Comparison of ENCODE assay signal across 18 cellular contexts in the genomic region with DNA sequence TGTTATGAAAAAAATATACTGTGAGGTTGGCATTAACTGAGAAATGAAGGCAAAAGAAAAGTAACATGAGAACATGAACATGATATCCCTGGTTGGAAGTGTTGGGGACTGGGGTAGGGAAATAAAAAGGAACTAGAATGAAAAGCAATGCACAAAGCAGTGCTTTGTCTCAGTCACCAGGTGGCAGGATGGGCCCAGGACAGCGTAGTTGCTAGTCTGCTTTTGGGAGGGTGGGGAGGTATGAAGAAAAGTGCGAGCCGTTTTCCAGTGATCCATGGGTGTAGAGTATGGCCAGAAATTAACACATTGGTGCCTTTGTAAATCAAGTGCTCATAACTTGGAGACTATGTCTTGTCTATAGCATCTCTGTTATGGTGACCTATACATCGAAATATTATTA.
DNase-seq lines count a peak whose midpoint lies in the region; ATAC-seq and TF ChIP-seq lines count a peak whose summit lies in the region.
"Had no signal": no experiment of that assay in that cellular context is flagged by ENCODE, and none has a peak within 500 bp of the region (broad histone marks: within the 10 kb centered on the region; RNA-seq: fewer than 3 reads in every experiment).

No MANE protein-coding gene starts in this region.

- 91% methylated on average over 4 of the region's 4 CpGs for WGBS in hepatocyte (ENCODE audit: low lambda C conversion rate, missing lambda C conversion rate)
- WGBS in heart left ventricle, 4 donors: 77 to 89% (median 81%) methylated on average over 4 of the region's 4 CpGs

- H2AFZ ChIP-seq in hepatocyte: no peak overlapping the region

- no peak overlapping the region for H3K4me3 Mint-ChIP-seq in WTC11
- H3K4me3 Mint-ChIP-seq in activated T-helper 1 cell treated with anti-CD3 and anti-CD28 coated beads, Interleukin-12 subunit alpha, Interleukin-12 subunit beta, Interleukin-2, Interleukin-4 antibody, amounts not matched to agents 30 ng/mL and 10 ng/mL and 1 ng/mL, durations not matched to agents 14 hours and 24 hours and 36 hours: no peak overlapping the region
- H3K4me3 Mint-ChIP-seq: naive B cell; T-helper 1 cell treated with Interleukin-12 subunit alpha and Interleukin-12 subunit beta and Interleukin-4 antibody, amounts not matched to agents 30 μg/mL and 1 μg/mL, for 36 hours had no signal

- no peak overlapping the region for H3K27ac ChIP-seq in hepatocyte
- H3K27ac ChIP-seq in heart left ventricle: no peak overlapping the region
- H3K27ac ChIP-seq: body of pancreas, dorsolateral prefrontal cortex, tibial artery had no signal

- DNase-seq in AG09319 (ENCODE audit: extremely low read depth, low read depth) (no peak), H7 (peak; percentile 28), WTC11 (ENCODE audit: low spot score) (peak; percentile 63), hepatocyte (ENCODE audit: low spot score) (no peak), RPMI8226 (no peak), heart left ventricle (no peak)
- no peak for DNase-seq in activated T-helper 1 cell treated with anti-CD3 and anti-CD28 coated beads, Interleukin-12 subunit alpha, Interleukin-12 subunit beta, Interleukin-2, Interleukin-4 antibody, amounts not matched to agents 30 ng/mL and 10 ng/mL and 1 ng/mL, durations not matched to agents 14 hours and 24 hours and 36 hours (ENCODE audit: low spot score)
- DNase-seq: activated CD4-positive, alpha-beta T cell treated with anti-CD3 and anti-CD28 coated beads for 4 hours; activated CD8-positive, alpha-beta memory T cell treated with anti-CD3 and anti-CD28 coated beads, Interleukin-2, amount 50 U/mL, for 4 hours; body of pancreas; dorsolateral prefrontal cortex; naive B cell; NCI-H2081 treated with DMSO at 0.1 percent for 48 hours; tibial artery had no signal

- no peaks in the 10 kb centered on the region for H3K79me2 ChIP-seq in hepatocyte

- H3K27me3 ChIP-seq in H7 (ENCODE audit: control insufficient read depth, insufficient read depth, low read length): no peaks in the 10 kb centered on the region
- H3K27me3 ChIP-seq in hepatocyte: no peaks in the 10 kb centered on the region
- no peaks in the 10 kb centered on the region for H3K27me3 ChIP-seq in heart left ventricle
- H3K27me3 ChIP-seq: body of pancreas, tibial artery had no signal

- peaks cover 1% of the 10 kb centered on the region for H3K36me3 Mint-ChIP-seq in WTC11
- H3K36me3 Mint-ChIP-seq in activated T-helper 1 cell treated with anti-CD3 and anti-CD28 coated beads, Interleukin-12 subunit alpha, Interleukin-12 subunit beta, Interleukin-2, Interleukin-4 antibody, amounts not matched to agents 30 ng/mL and 10 ng/mL and 1 ng/mL, durations not matched to agents 14 hours and 24 hours and 36 hours (ENCODE audit: low read depth): no peaks in the 10 kb centered on the region
- H3K36me3 Mint-ChIP-seq: activated naive CD4-positive, alpha-beta T cell treated with anti-CD3 and anti-CD28 coated beads, Interleukin-2, amount 50 U/mL, for 72 hours; naive B cell had no signal

- TF ChIP-seq POLR2A in heart left ventricle (IDR thresholded peaks at IDR 0.05): no peak

- no peaks in the 10 kb centered on the region for H3K9me3 ChIP-seq in hepatocyte (ENCODE audit: low read depth)
- peaks cover 0 to 5% (median 0%) of the 10 kb centered on the region in 12 donors for H3K9me3 ChIP-seq in heart left ventricle
- H3K9me3 ChIP-seq: body of pancreas, tibial artery had no signal

- POLR2A ChIA-PET in WTC11 (lab: Charles Lee): no interaction called here

- H3K4me1 ChIP-seq in hepatocyte (ENCODE audit: insufficient read depth) (no peaks in the 10 kb centered on the region), heart left ventricle (no peaks in the 10 kb centered on the region)
- H3K4me1 ChIP-seq: body of pancreas had no signal

- no peaks in the 10 kb centered on the region for H3K9me2 ChIP-seq in hepatocyte (replicated peaks; ENCODE audit: insufficient read depth)

- H3K4me2 ChIP-seq in hepatocyte: no peak overlapping the region

- TF ChIP-seq CTCF in AG09319 (IDR thresholded peaks at IDR 0.05; ENCODE audit: low read depth, low read length): peak; percentile 2; the same call in 1 of the 2 replicates
- peak; percentile 51 for TF ChIP-seq CTCF in WTC11 (IDR thresholded peaks at IDR 0.05)
- TF ChIP-seq CTCF in hepatocyte (IDR thresholded peaks at IDR 0.05; ENCODE audit: poor library complexity): peak; percentile 11
- no peak for TF ChIP-seq CTCF in heart left ventricle (IDR thresholded peaks at IDR 0.05)

- ATAC-seq in WTC11 (peak; percentile 94), HG02981 (IDR thresholded peaks at IDR 0.05; ENCODE audit: unreplicated experiment) (no peak), heart left ventricle (no peak)
- ATAC-seq: activated naive CD4-positive, alpha-beta T cell treated with anti-CD3 and anti-CD28 coated beads, Interleukin-2, amount 50 U/mL, for 72 hours; body of pancreas; Right ventricle myocardium inferior had no signal

- H3K9me3 Mint-ChIP-seq in WTC11: peaks cover 11% of the 10 kb centered on the region
- H3K9me3 Mint-ChIP-seq in activated T-helper 1 cell treated with anti-CD3 and anti-CD28 coated beads, Interleukin-12 subunit alpha, Interleukin-12 subunit beta, Interleukin-2, Interleukin-4 antibody, amounts not matched to agents 30 ng/mL and 10 ng/mL and 1 ng/mL, durations not matched to agents 14 hours and 24 hours and 36 hours: peaks cover 8% of the 10 kb centered on the region

- no peaks in the 10 kb centered on the region for H3K4me1 Mint-ChIP-seq in WTC11
- no peaks in the 10 kb centered on the region for H3K4me1 Mint-ChIP-seq in activated T-helper 1 cell treated with anti-CD3 and anti-CD28 coated beads, Interleukin-12 subunit alpha, Interleukin-12 subunit beta, Interleukin-2, Interleukin-4 antibody, amounts not matched to agents 30 ng/mL and 10 ng/mL and 1 ng/mL, durations not matched to agents 14 hours and 24 hours and 36 hours (ENCODE audit: low read depth)
- H3K4me1 Mint-ChIP-seq: naive B cell had no signal

- H3K27me3 Mint-ChIP-seq in WTC11 (ENCODE audit: low read depth): no peaks in the 10 kb centered on the region
- no peaks in the 10 kb centered on the region for H3K27me3 Mint-ChIP-seq in activated T-helper 1 cell treated with anti-CD3 and anti-CD28 coated beads, Interleukin-12 subunit alpha, Interleukin-12 subunit beta, Interleukin-2, Interleukin-4 antibody, amounts not matched to agents 30 ng/mL and 10 ng/mL and 1 ng/mL, durations not matched to agents 14 hours and 24 hours and 36 hours (ENCODE audit: insufficient read depth)

- intact Hi-C loops in heart left ventricle (cut with DNase I): loop anchor here in 2 of 10 donors (10.0 kb wide), 1 partner anchor 171 kb away; no protein-coding TSS in a partner anchor
- intact Hi-C loops in activated T-helper 1 cell treated with anti-CD3 and anti-CD28 coated beads, Interleukin-12 subunit alpha, Interleukin-12 subunit beta, Interleukin-2, Interleukin-4 antibody, amounts not matched to agents 30 ng/mL and 10 ng/mL and 1 ng/mL, durations not matched to agents 14 hours and 24 hours and 36 hours (cut with micrococcal nuclease): no loop called here

- H3K27ac Mint-ChIP-seq in WTC11: no peak overlapping the region
- H3K27ac Mint-ChIP-seq in activated T-helper 1 cell treated with anti-CD3 and anti-CD28 coated beads, Interleukin-12 subunit alpha, Interleukin-12 subunit beta, Interleukin-2, Interleukin-4 antibody, amounts not matched to agents 30 ng/mL and 10 ng/mL and 1 ng/mL, durations not matched to agents 14 hours and 24 hours and 36 hours: no peak overlapping the region
- H3K27ac Mint-ChIP-seq: activated naive CD4-positive, alpha-beta T cell treated with anti-CD3 and anti-CD28 coated beads, Interleukin-2, amount 50 U/mL, for 72 hours; naive B cell; T-helper 1 cell treated with Interleukin-12 subunit alpha and Interleukin-12 subunit beta and Interleukin-4 antibody, amounts not matched to agents 30 μg/mL and 1 μg/mL, for 36 hours had no signal

- CTCF ChIA-PET in WTC11 (lab: Charles Lee): interaction anchor here (1.7 to 9.6 kb wide), 2 partner anchors 158 to 169 kb away, joined by 7 to 149 read pairs; no protein-coding TSS in a partner anchor

- H3K36me3 ChIP-seq in H7 (replicated peaks; ENCODE audit: control insufficient read depth, insufficient read depth, low read length): no peaks in the 10 kb centered on the region
- H3K36me3 ChIP-seq in hepatocyte (replicated peaks; ENCODE audit: insufficient read depth, low read depth): no peaks in the 10 kb centered on the region
- no peaks in the 10 kb centered on the region for H3K36me3 ChIP-seq in heart left ventricle
- H3K36me3 ChIP-seq: tibial artery had no signal

- no peaks in the 10 kb centered on the region for H4K20me1 ChIP-seq in hepatocyte (ENCODE audit: insufficient read depth, poor library complexity, severe bottlenecking)

- no peak overlapping the region for H3K4me3 ChIP-seq in H7 (ENCODE audit: insufficient read depth, low read depth, low read length)
- H3K4me3 ChIP-seq in hepatocyte: no peak overlapping the region
- H3K4me3 ChIP-seq in heart left ventricle: no peak overlapping the region
- H3K4me3 ChIP-seq: body of pancreas, dorsolateral prefrontal cortex, tibial artery had no signal

TF ChIP-seq in WTC11, 78 proteins besides CTCF, POLR2A, EP300 and RAD21:
- TF ChIP-seq ERG (CRISPR knock-in tag; IDR thresholded peaks at IDR 0.05) (no peak), FOXJ3 (CRISPR knock-in tag; IDR thresholded peaks at IDR 0.05; ENCODE audit: borderline replicate concordance) (no peak), NR1H2 (CRISPR knock-in tag; IDR thresholded peaks at IDR 0.05) (no peak)

Comparison
In these comparisons a context has a peak if more than half of its experiments do, and no peak if none do; other contexts are left out.
1. DNase-seq: peak in H7 (single experiment) and WTC11 (single experiment); none in AG09319 (single experiment), hepatocyte (single experiment), RPMI8226 (single experiment), heart left ventricle (0 of 5) and activated T-helper 1 cell treated with anti-CD3 and anti-CD28 coated beads, Interleukin-12 subunit alpha, Interleukin-12 subunit beta, Interleukin-2, Interleukin-4 antibody, amounts not matched to agents 30 ng/mL and 10 ng/mL and 1 ng/mL, durations not matched to agents 14 hours and 24 hours and 36 hours (single experiment).
2. CTCF ChIP-seq: peak in AG09319 (single experiment), WTC11 (single experiment) and hepatocyte (single experiment); none in heart left ventricle (0 of 12).